Comparison of ENCODE assay signal across 16 cellular contexts in genomic region chr11:76903325-76903724, GRCh38. TPM values are rescaled to one million over a fixed set of nuclear protein-coding genes. Genes with fewer than 3 reads are reported as not detected.
A peak's percentile ranks its signal among the peaks of the same experiment; 100 is the strongest.
DNase-seq lines count a peak whose midpoint lies in the region; ATAC-seq and TF ChIP-seq lines count a peak whose summit lies in the region.
"Had no signal": no experiment of that assay in that cellular context is flagged by ENCODE, and none has a peak within 500 bp of the region (broad histone marks: within the 10 kb centered on the region; RNA-seq: fewer than 3 reads in every experiment).

No MANE protein-coding gene starts in this region.

- CTCF ChIA-PET in WTC11 (lab: Charles Lee): interaction anchor here (0.8 to 1.0 kb wide), 2 partner anchors 17 to 181 kb away, joined by 3 read pairs; no protein-coding TSS in a partner anchor

- ATAC-seq in WTC11 (peak; percentile 87), left lung (peak; percentile 50), GM21529 (IDR thresholded peaks at IDR 0.05; ENCODE audit: unreplicated experiment) (no peak), GM19035 (IDR thresholded peaks at IDR 0.05; ENCODE audit: unreplicated experiment) (no peak)
- ATAC-seq: activated CD4-positive, alpha-beta T cell treated with anti-CD3 and anti-CD28 coated beads for 36 hours had no signal

- peaks cover 34% of the 10 kb centered on the region for H3K4me1 Mint-ChIP-seq in WTC11
- H3K4me1 Mint-ChIP-seq: activated CD4-positive, alpha-beta T cell treated with anti-CD3 and anti-CD28 coated beads for 36 hours had no signal

- H3K4me1 ChIP-seq in left lung: no peaks in the 10 kb centered on the region

- H3K27ac Mint-ChIP-seq in WTC11: peak overlapping the region; percentile 86; the same call in 1 of the 2 replicates
- H3K27ac Mint-ChIP-seq: activated CD4-positive, alpha-beta T cell treated with anti-CD3 and anti-CD28 coated beads for 36 hours; activated naive CD8-positive, alpha-beta T cell; memory B cell had no signal

- H3K4me3 ChIP-seq in LNCaP clone FGC (ENCODE audit: low read depth, low read length): no peak overlapping the region
- no peak overlapping the region for H3K4me3 ChIP-seq in left lung

- no peak overlapping the region for H3K27ac ChIP-seq in left lung

- intact Hi-C loops in left lung (cut with DNase I): no loop called here

- no peaks in the 10 kb centered on the region for H3K36me3 ChIP-seq in left lung

- no peaks in the 10 kb centered on the region for H3K9me3 ChIP-seq in left lung

- DNase-seq in DMS153 (lab: John Stamatoyannopoulos, UW): peak; percentile 78
- DNase-seq in LNCaP clone FGC (ENCODE audit: low read depth): peak; percentile 59
- DNase-seq in WTC11 (ENCODE audit: low spot score): peak; percentile 15
- no peak for DNase-seq in left lung
- no peak for DNase-seq in OCI-M2 (lab: John Stamatoyannopoulos, UW; ENCODE audit: unreplicated experiment)
- DNase-seq in putamen (ENCODE audit: low spot score): no peak
- DNase-seq: activated CD4-positive, alpha-beta T cell treated with anti-CD3 and anti-CD28 coated beads for 36 hours; effector memory CD4-positive, alpha-beta T cell; IMR-90; NCI-H1436 treated with DMSO at 0.1 percent for 48 hours; SHP77 treated with DMSO at 0.1 percent for 48 hours; stimulated activated CD4-positive, alpha-beta T cell treated with anti-CD3 and anti-CD28 coated beads, Interleukin-4, amount 100 ng/mL, for 4 hours had no signal

- H3K4me3 Mint-ChIP-seq in WTC11: peak overlapping the region; percentile 39; the same call in 1 of the 2 replicates
- H3K4me3 Mint-ChIP-seq: activated CD4-positive, alpha-beta T cell treated with anti-CD3 and anti-CD28 coated beads for 36 hours; activated naive CD8-positive, alpha-beta T cell; memory B cell had no signal

- peaks cover 21% of the 10 kb centered on the region for H3K36me3 Mint-ChIP-seq in WTC11

- POLR2A ChIA-PET in WTC11 (lab: Charles Lee): no interaction called here

- TF ChIP-seq CTCF in LNCaP clone FGC (IDR thresholded peaks at IDR 0.05; ENCODE audit: control insufficient read depth, extremely low read depth, insufficient read depth): no peak
- TF ChIP-seq CTCF in WTC11 (IDR thresholded peaks at IDR 0.05): no peak
- TF ChIP-seq CTCF in left lung (IDR thresholded peaks at IDR 0.05): no peak

- no peaks in the 10 kb centered on the region for H3K27me3 ChIP-seq in left lung

- no peaks in the 10 kb centered on the region for H3K27me3 Mint-ChIP-seq in WTC11 (ENCODE audit: low read depth)
- H3K27me3 Mint-ChIP-seq: activated CD4-positive, alpha-beta T cell treated with anti-CD3 and anti-CD28 coated beads for 36 hours; activated naive CD8-positive, alpha-beta T cell; memory B cell had no signal

- H3K9me3 Mint-ChIP-seq in WTC11: peaks cover 24% of the 10 kb centered on the region

TF ChIP-seq in WTC11, 78 proteins besides CTCF, POLR2A, EP300 and RAD21:
- TF ChIP-seq ZNF423 (CRISPR knock-in tag; IDR thresholded peaks at IDR 0.05): no peak
- no peak for TF ChIP-seq FOXK1 (CRISPR knock-in tag; IDR thresholded peaks at IDR 0.05)
- TF ChIP-seq USF1 (CRISPR knock-in tag; IDR thresholded peaks at IDR 0.05): no peak

RNA-seq across cellular contexts. Expression of gene ACER3, which starts 42.6 kb away (rescaled TPM):
- 12.3 to 13.7 TPM (median 12.8 TPM) in 3 replicates for total RNA-seq in WTC11 (2021)
- 10 to 100 TPM; 27.5 to 46.5 TPM for total RNA-seq in left lung

Comparison
In these comparisons a context has a peak if more than half of its experiments do, and no peak if none do; other contexts are left out.
1. DNase-seq: peak in DMS153 (single experiment), LNCaP clone FGC (single experiment) and WTC11 (single experiment); none in left lung (0 of 2), OCI-M2 (single experiment) and putamen (single experiment).
2. ATAC-seq: peak in WTC11 (single experiment) and left lung (single experiment); none in GM21529 (single experiment) and GM19035 (single experiment).